In genomic region chr6:155452576-155452975, GRCh38 we compare ENCODE assay signal across 27 cellular contexts. TPM values are rescaled to one million over a fixed set of nuclear protein-coding genes. Genes with fewer than 3 reads are reported as not detected.
"Had no signal": no experiment of that assay in that cellular context is flagged by ENCODE, and none has a peak within 500 bp of the region (broad histone marks: within the 10 kb centered on the region; RNA-seq: fewer than 3 reads in every experiment).

No MANE protein-coding gene starts in this region.

- H3K27me3 ChIP-seq: right atrium auricular region, testis had no signal

- H3K36me3 ChIP-seq: esophagus squamous epithelium, lower lobe of right lung, prostate gland, right atrium auricular region, tibial artery had no signal

- H3K4me3 ChIP-seq: esophagus squamous epithelium, lower lobe of right lung, prostate gland, right atrium auricular region, smooth muscle cell, testis, tibial artery had no signal

- H3K27ac ChIP-seq: esophagus squamous epithelium, lower lobe of right lung, prostate gland, right atrium auricular region, tibial artery had no signal

- H3K9me3 ChIP-seq: esophagus squamous epithelium, lower lobe of right lung, prostate gland, right atrium auricular region, testis, tibial artery had no signal

- ATAC-seq: effector memory CD8-positive, alpha-beta T cell; left ventricle myocardium superior; lower lobe of right lung; naive thymus-derived CD8-positive, alpha-beta T cell; sciatic nerve; stimulated activated effector memory CD8-positive, alpha-beta T cell treated with anti-CD3 and anti-CD28 coated beads, Interleukin-12 subunit alpha, Interleukin-12 subunit beta, amount 100 ng/mL, for 72 hours; stimulated activated naive CD8-positive, alpha-beta T cell treated with anti-CD3 and anti-CD28 coated beads, Interleukin-15, Interleukin-2, amounts not matched to agents 100 U/mL and 50 U/mL, for 24 hours had no signal

- DNase-seq: effector memory CD8-positive, alpha-beta T cell; erythroblast; esophagus squamous epithelium; left ventricle myocardium superior; lower lobe of right lung; naive thymus-derived CD8-positive, alpha-beta T cell; nephron progenitor cell; nucleus accumbens; stimulated activated CD4-positive, alpha-beta T cell treated with anti-CD3 and anti-CD28 coated beads, Interleukin-2, amount 100 ng/mL, for 24 hours; stimulated activated CD4-positive, alpha-beta T cell treated with anti-CD3 and anti-CD28 coated beads, Interleukin-4, amount 100 ng/mL, for 24 hours; stimulated activated naive CD8-positive, alpha-beta T cell treated with anti-CD3 and anti-CD28 coated beads, Interleukin-15, Interleukin-2, amounts not matched to agents 100 U/mL and 50 U/mL, for 24 hours; substantia nigra; testis; tibial artery had no signal

- H3K4me2 ChIP-seq: smooth muscle cell had no signal

- H3K4me1 ChIP-seq: prostate gland, tibial artery had no signal

RNA-seq across cellular contexts. Expression of gene NOX3, which starts 3.1 kb away (rescaled TPM):
- total RNA-seq: dermis microvascular lymphatic vessel endothelial cell; esophagus squamous epithelium; fibroblast of villous mesenchyme; frontal cortex; left ventricle myocardium superior; lower lobe of right lung; mesenteric fat pad; myocyte; naive thymus-derived CD8-positive, alpha-beta T cell; osteocyte; prostate gland; right atrium auricular region; sciatic nerve; smooth muscle cell; testis; urinary bladder had no signal
- polyA plus RNA-seq: keratinocyte; naive thymus-derived CD8-positive, alpha-beta T cell; smooth muscle cell; urinary bladder had no signal
